In genomic region chr19:18644144-18645034, GRCh38 we compare ENCODE assay signal across 6 cellular contexts.
DNase-seq lines count a peak whose midpoint lies in the region; ATAC-seq lines count a peak whose summit lies in the region.

No MANE protein-coding gene starts in this region.

- no peaks in the 10 kb centered on the region for H3K27me3 ChIP-seq in rectal smooth muscle tissue (ENCODE audit: control insufficient read depth, insufficient read depth, low read length)

- in situ Hi-C loops in KBM-7 (cut with MboI; ENCODE audit: low pct_unique_long_range_greater_than_20kb, low sequenced_read_pairs): no loop called here

- H3K4me1 ChIP-seq in rectal smooth muscle tissue (ENCODE audit: control insufficient read depth, insufficient read depth, low read length): peaks cover 8% of the 10 kb centered on the region

- H3K27ac ChIP-seq in caudate nucleus (ENCODE audit: low read depth, low read length) (peak overlapping the region; percentile 87), rectal smooth muscle tissue (ENCODE audit: low read depth, low read length) (peak overlapping the region; percentile 33)

- no peak overlapping the region for H3K4me3 ChIP-seq in rectal smooth muscle tissue (ENCODE audit: low read length)

- no peak for ATAC-seq in HG03135 (IDR thresholded peaks at IDR 0.05; ENCODE audit: unreplicated experiment)
- ATAC-seq in GM18870 (IDR thresholded peaks at IDR 0.05; ENCODE audit: unreplicated experiment): no peak

- H3K36me3 ChIP-seq in rectal smooth muscle tissue (ENCODE audit: control insufficient read depth, insufficient read depth, low read length): no peaks in the 10 kb centered on the region

- no peak overlapping the region for H3K9ac ChIP-seq in rectal smooth muscle tissue (ENCODE audit: low read length)

- DNase-seq in KBM-7 (peak; percentile 85), caudate nucleus (lab: John Stamatoyannopoulos, UW) (peak in 42 of 61 donors; percentile 20 to 86 (median 58)), NCI-H2107 (lab: John Stamatoyannopoulos, UW) (no peak)
